ENCODE assay signal across 8 cellular contexts in the genomic region with DNA sequence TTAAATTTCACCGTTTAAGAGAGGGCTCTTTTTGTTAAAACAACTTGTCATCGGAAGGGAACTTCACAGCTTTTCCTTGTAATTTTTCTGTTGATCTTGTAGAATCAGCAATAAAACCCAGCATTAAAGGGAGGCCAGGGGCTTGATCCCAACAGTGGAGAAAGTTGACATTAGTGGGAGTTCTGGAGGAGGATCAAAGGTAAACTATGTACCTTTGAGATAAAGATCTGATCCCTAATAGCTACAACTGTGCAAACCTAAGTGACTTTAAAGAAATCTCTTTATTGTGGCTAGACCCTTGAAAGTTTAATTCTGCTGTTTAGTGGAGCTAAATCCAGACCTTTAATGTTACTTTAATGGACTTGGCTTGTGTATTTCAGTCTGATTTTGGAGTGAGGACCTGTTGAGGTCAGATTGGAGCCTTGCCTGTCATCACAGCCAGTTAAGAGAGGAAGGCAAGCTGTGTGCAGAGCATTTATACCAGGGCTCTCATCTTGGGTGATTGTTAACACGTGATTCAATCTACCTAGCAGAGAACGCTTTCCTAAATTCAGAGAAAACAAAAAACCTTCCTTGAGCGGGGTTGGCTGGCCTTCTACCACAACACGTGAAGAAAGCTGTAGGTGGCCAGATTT. TPM values are rescaled to one million over a fixed set of nuclear protein-coding genes. Genes with fewer than 3 reads are reported as not detected.
DNase-seq lines count a peak whose midpoint lies in the region; ATAC-seq and TF ChIP-seq lines count a peak whose summit lies in the region.

No MANE protein-coding gene starts in this region.

- WGBS in tibial nerve, 2 donors = 43 to 48% methylated on average over 6 of the region's 6 CpGs

- DNase-seq in stimulated activated CD4-positive, alpha-beta T cell treated with anti-CD3 and anti-CD28 coated beads, Interleukin-4, amount 100 ng/mL, for 24 hours = peak; percentile 5
- no peak for DNase-seq in stimulated activated CD4-positive, alpha-beta T cell treated with anti-CD3 and anti-CD28 coated beads, Interleukin-4, amount 100 ng/mL, for 1 hour
- DNase-seq in activated T-helper 2 cell treated with anti-CD3 and anti-CD28 coated beads, Interferon-gamma antibody, Interleukin-2, Interleukin-4, amounts not matched to agents 10 μg/mL and 5 μg/mL and 100 μg/mL, durations not matched to agents 14 hours and 24 hours and 36 hours (ENCODE audit: low spot score) = peak; percentile 9
- no peak for DNase-seq in left lung
- DNase-seq in COLO829 (ENCODE audit: low spot score) = no peak
- no peak for DNase-seq in tibial nerve (ENCODE audit: low spot score in 2 of 2)

- TF ChIP-seq POLR2A in tibial nerve (IDR thresholded peaks at IDR 0.05) = no peak

- peak overlapping the region; percentile 97 for H3K27ac Mint-ChIP-seq in activated T-helper 2 cell treated with anti-CD3 and anti-CD28 coated beads, Interferon-gamma antibody, Interleukin-2, Interleukin-4, amounts not matched to agents 10 μg/mL and 5 μg/mL and 100 μg/mL, durations not matched to agents 14 hours and 24 hours and 36 hours

- no peaks in the 10 kb centered on the region for H3K9me3 ChIP-seq in left lung
- H3K9me3 ChIP-seq in tibial nerve = no peaks in the 10 kb centered on the region

- H3K4me1 Mint-ChIP-seq in activated T-helper 2 cell treated with anti-CD3 and anti-CD28 coated beads, Interferon-gamma antibody, Interleukin-2, Interleukin-4, amounts not matched to agents 10 μg/mL and 5 μg/mL and 100 μg/mL, durations not matched to agents 14 hours and 24 hours and 36 hours (ENCODE audit: low read depth) = peaks cover 31% of the 10 kb centered on the region

- peak; percentile 8 for ATAC-seq in left lung
- ATAC-seq in GM18868 (IDR thresholded peaks at IDR 0.05; ENCODE audit: unreplicated experiment) = no peak
- ATAC-seq in HG03139 (IDR thresholded peaks at IDR 0.05; ENCODE audit: unreplicated experiment) = no peak

- H3K36me3 Mint-ChIP-seq in activated T-helper 2 cell treated with anti-CD3 and anti-CD28 coated beads, Interferon-gamma antibody, Interleukin-2, Interleukin-4, amounts not matched to agents 10 μg/mL and 5 μg/mL and 100 μg/mL, durations not matched to agents 14 hours and 24 hours and 36 hours (ENCODE audit: low read depth) = peaks cover 6% of the 10 kb centered on the region

- intact Hi-C loops in activated T-helper 2 cell treated with anti-CD3 and anti-CD28 coated beads, Interferon-gamma antibody, Interleukin-2, Interleukin-4, amounts not matched to agents 10 μg/mL and 5 μg/mL and 100 μg/mL, durations not matched to agents 14 hours and 24 hours and 36 hours (cut with micrococcal nuclease) = loop anchor here (2.0 to 5.0 kb wide), 2 partner anchors 40 to 105 kb away; no protein-coding TSS in a partner anchor
- intact Hi-C loops in left lung (cut with DNase I) = no loop called here

- H3K36me3 ChIP-seq in left lung (no peaks in the 10 kb centered on the region), tibial nerve (no peaks in the 10 kb centered on the region)

- H3K4me1 ChIP-seq in left lung (peaks cover 0 to 17% of the 10 kb centered on the region in 2 donors), tibial nerve (peaks cover 0 to 8% (median 0%) of the 10 kb centered on the region in 4 donors)

- peak overlapping the region; percentile 97 for H3K4me3 Mint-ChIP-seq in activated T-helper 2 cell treated with anti-CD3 and anti-CD28 coated beads, Interferon-gamma antibody, Interleukin-2, Interleukin-4, amounts not matched to agents 10 μg/mL and 5 μg/mL and 100 μg/mL, durations not matched to agents 14 hours and 24 hours and 36 hours (ENCODE audit: low read depth)

- H3K27ac ChIP-seq in left lung = peak overlapping the region; percentile 72 to 92
- H3K27ac ChIP-seq in tibial nerve = peak overlapping the region in 2 of 4 donors; percentile 82 to 89

- H3K9me3 Mint-ChIP-seq in activated T-helper 2 cell treated with anti-CD3 and anti-CD28 coated beads, Interferon-gamma antibody, Interleukin-2, Interleukin-4, amounts not matched to agents 10 μg/mL and 5 μg/mL and 100 μg/mL, durations not matched to agents 14 hours and 24 hours and 36 hours = no peaks in the 10 kb centered on the region

- H3K27me3 ChIP-seq in left lung = no peaks in the 10 kb centered on the region
- H3K27me3 ChIP-seq in tibial nerve = peaks cover 0 to 12% of the 10 kb centered on the region in 2 donors

- no peak for TF ChIP-seq EP300 in tibial nerve (IDR thresholded peaks at IDR 0.05)

- H3K4me3 ChIP-seq in left lung (peak overlapping the region; percentile 69), tibial nerve (peak overlapping the region in 2 of 4 donors; percentile 75 to 88)

- no peaks in the 10 kb centered on the region for H3K27me3 Mint-ChIP-seq in activated T-helper 2 cell treated with anti-CD3 and anti-CD28 coated beads, Interferon-gamma antibody, Interleukin-2, Interleukin-4, amounts not matched to agents 10 μg/mL and 5 μg/mL and 100 μg/mL, durations not matched to agents 14 hours and 24 hours and 36 hours (ENCODE audit: low read depth)

- TF ChIP-seq CTCF in left lung (IDR thresholded peaks at IDR 0.05) = no peak
- no peak for TF ChIP-seq CTCF in tibial nerve (IDR thresholded peaks at IDR 0.05)

RNA-seq across cellular contexts. Expression of a gene that starts 1.7 kb away (rescaled TPM):
- total RNA-seq in activated T-helper 2 cell treated with anti-CD3 and anti-CD28 coated beads, Interferon-gamma antibody, Interleukin-2, Interleukin-4, amounts not matched to agents 10 μg/mL and 5 μg/mL and 100 μg/mL, durations not matched to agents 14 hours and 24 hours and 36 hours = 29.9 and 31.8 TPM in 2 replicates
- 10 to 100 TPM; 35.5 to 36.8 TPM for total RNA-seq in left lung
- 10 to 100 TPM; 30.0 to 50.7 (median 35.7) TPM for total RNA-seq in tibial nerve

Comparison
In these comparisons a context has a peak if more than half of its experiments do, and no peak if none do; other contexts are left out.
1. DNase-seq: peak in stimulated activated CD4-positive, alpha-beta T cell treated with anti-CD3 and anti-CD28 coated beads, Interleukin-4, amount 100 ng/mL, for 24 hours (single experiment) and activated T-helper 2 cell treated with anti-CD3 and anti-CD28 coated beads, Interferon-gamma antibody, Interleukin-2, Interleukin-4, amounts not matched to agents 10 μg/mL and 5 μg/mL and 100 μg/mL, durations not matched to agents 14 hours and 24 hours and 36 hours (single experiment); none in stimulated activated CD4-positive, alpha-beta T cell treated with anti-CD3 and anti-CD28 coated beads, Interleukin-4, amount 100 ng/mL, for 1 hour (single experiment), left lung (0 of 2), COLO829 (single experiment) and tibial nerve (0 of 2).